Comparison of ENCODE assay signal across 9 cellular contexts in genomic region chr16:70737377-70738082, GRCh38. TPM values are rescaled to one million over a fixed set of nuclear protein-coding genes. Genes with fewer than 3 reads are reported as not detected.
A peak's percentile ranks its signal among the peaks of the same experiment; 100 is the strongest.
DNase-seq lines count a peak whose midpoint lies in the region; ATAC-seq and TF ChIP-seq lines count a peak whose summit lies in the region.
"Had no signal": no experiment of that assay in that cellular context is flagged by ENCODE, and none has a peak within 500 bp of the region (broad histone marks: within the 10 kb centered on the region; RNA-seq: fewer than 3 reads in every experiment).

No MANE protein-coding gene starts in this region.

- TF ChIP-seq CTCF in NB4 (IDR thresholded peaks at IDR 0.05; ENCODE audit: low read depth, low read length), result no peak
- TF ChIP-seq CTCF in heart right ventricle (IDR thresholded peaks at IDR 0.05), result peak in 1 of 9 donors; percentile 17

- DNase-seq in Daoy (ENCODE audit: low read depth) (peak; percentile 14), NB4 (ENCODE audit: low read depth) (peak; percentile 72), heart right ventricle (peak; percentile 74 to 76), NCI-H345 treated with DMSO at 0.1 percent for 48 hours (lab: John Stamatoyannopoulos, UW; ENCODE audit: unreplicated experiment) (no peak), NCI-H748 (lab: John Stamatoyannopoulos, UW; ENCODE audit: unreplicated experiment) (no peak)
- DNase-seq in activated naive CD4-positive, alpha-beta T cell (lab: John Stamatoyannopoulos, UW), result peak in 3 of 4 experiments; percentile 17 to 53 (median 27)
- peak; percentile 73 to 79 for DNase-seq in stimulated activated CD4-positive, alpha-beta T cell treated with anti-CD3 and anti-CD28 coated beads, Interleukin-2, amount 100 ng/mL, for 24 hours

- TF ChIP-seq POLR2A in NB4 (IDR thresholded peaks at IDR 0.05; ENCODE audit: extremely low read depth, insufficient read length), result no peak

- peaks cover 0 to 27% (median 0%) of the 10 kb centered on the region in 9 donors for H3K36me3 ChIP-seq in heart right ventricle

- no peaks in the 10 kb centered on the region for H3K9me3 ChIP-seq in heart right ventricle

- no peaks in the 10 kb centered on the region for H3K27me3 ChIP-seq in heart right ventricle

- 24 to 42% methylated on average over 21 of the region's 21 CpGs for WGBS in heart right ventricle, 2 donors

- H3K27ac ChIP-seq in heart right ventricle, result peak overlapping the region; percentile 81 to 92 (median 86)
- H3K27ac ChIP-seq: PC-9 had no signal

- ATAC-seq in GM21825 (IDR thresholded peaks at IDR 0.05; ENCODE audit: unreplicated experiment) (peak; percentile 85), heart right ventricle (peak; percentile 60 to 85 (median 72))

- H3K4me3 ChIP-seq in NB4 (ENCODE audit: low read depth, low read length) (no peak overlapping the region), heart right ventricle (peak overlapping the region in 1 of 10 donors; percentile 8)
- H3K4me3 ChIP-seq: PC-9 had no signal

- peaks cover 32 to 75% (median 45%) of the 10 kb centered on the region in 9 donors for H3K4me1 ChIP-seq in heart right ventricle

- intact Hi-C loops in heart right ventricle (cut with DNase I), result loop anchor here in 8 of 10 donors (2.0 to 5.0 kb wide), 4 partner anchors 50 to 60 kb away; partner anchors contain the start of gene MTSS2 (in 2 of the 8)

RNA-seq across cellular contexts. Expression of gene MTSS2, which starts 51.7 kb away (rescaled TPM):
- total RNA-seq in Daoy (2014; rRNA removed; shearing (Covaris generic)), result 3.1 and 4.5 TPM in 2 replicates
- 100 to 1,000 TPM in 2 of 10 donors, 10 to 100 TPM in 8; 39.8 to 121 (median 62.1) TPM for total RNA-seq in heart right ventricle
- polyA plus RNA-seq in heart right ventricle, result 10 to 100 TPM; 39.0 to 39.7 TPM

Comparison
In these comparisons a context has a peak if more than half of its experiments do, and no peak if none do; other contexts are left out.
1. DNase-seq: peak in Daoy (single experiment), NB4 (single experiment), activated naive CD4-positive, alpha-beta T cell (3 of 4), heart right ventricle (2 of 2) and stimulated activated CD4-positive, alpha-beta T cell treated with anti-CD3 and anti-CD28 coated beads, Interleukin-2, amount 100 ng/mL, for 24 hours (2 of 2); none in NCI-H345 treated with DMSO at 0.1 percent for 48 hours (single experiment) and NCI-H748 (single experiment).